Comparison of ENCODE assay signal across 9 cellular contexts in the genomic region with DNA sequence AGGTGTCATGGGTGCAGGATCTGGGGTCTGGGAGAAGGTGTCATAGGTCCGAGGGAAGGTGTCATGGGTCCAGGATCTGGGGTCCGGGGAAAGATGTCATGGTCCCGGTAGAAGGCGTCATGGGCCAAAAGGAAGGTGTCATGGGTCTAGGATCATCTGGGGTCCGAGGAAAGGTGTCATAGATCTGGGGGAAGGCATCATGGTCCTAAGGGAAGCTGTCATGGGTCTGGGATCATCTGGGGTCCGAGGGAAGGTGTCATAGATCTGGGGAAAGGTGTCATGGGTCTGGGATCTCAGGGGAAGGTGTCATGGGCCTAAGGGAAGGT. TPM values are rescaled to one million over a fixed set of nuclear protein-coding genes. Genes with fewer than 3 reads are reported as not detected.
DNase-seq lines count a peak whose midpoint lies in the region; ATAC-seq, FAIRE-seq and TF ChIP-seq lines count a peak whose summit lies in the region.
"Had no signal": no experiment of that assay in that cellular context is flagged by ENCODE, and none has a peak within 500 bp of the region (broad histone marks: within the 10 kb centered on the region; RNA-seq: fewer than 3 reads in every experiment).

No MANE protein-coding gene starts in this region.

- H3K9me3 ChIP-seq in keratinocyte (ENCODE audit: control insufficient read depth, low read depth, low read length), result no peaks in the 10 kb centered on the region
- no peaks in the 10 kb centered on the region for H3K9me3 ChIP-seq in stomach smooth muscle (ENCODE audit: control insufficient read depth in 2 of 2, low read length in 2 of 2)

- no peak for DNase-seq in T-helper 1 cell
- DNase-seq in activated naive CD4-positive, alpha-beta T cell treated with anti-CD3 and anti-CD28 coated beads, Interleukin-2, amount 50 U/mL, for 72 hours (ENCODE audit: low spot score in 2 of 2), result no peak
- DNase-seq in keratinocyte (ENCODE audit: low read depth, low spot score), result no peak
- no peak for DNase-seq in anterior cingulate cortex (lab: John Stamatoyannopoulos, UW)
- DNase-seq in A172 (ENCODE audit: low spot score), result no peak

- H3K4me3 ChIP-seq in keratinocyte (ENCODE audit: control insufficient read depth in 2 of 3, extremely low read depth in 1 of 3, insufficient read depth in 2 of 3, low read depth in 1 of 3, low read length in 3 of 3) (peak overlapping the region; percentile 75 to 85 (median 84)), stomach smooth muscle (ENCODE audit: low read length in 2 of 2) (peak overlapping the region; percentile 80 to 89)

- no peaks in the 10 kb centered on the region for H3K27me3 ChIP-seq in keratinocyte (ENCODE audit: control insufficient read depth, extremely low read depth, insufficient read depth, low read length)
- peaks cover 0 to 2% of the 10 kb centered on the region in 2 donors for H3K27me3 ChIP-seq in stomach smooth muscle (ENCODE audit: control insufficient read depth in 1 of 2, insufficient read depth in 2 of 2, low read length in 2 of 2)

- peak overlapping the region; percentile 97 for H3K4me2 ChIP-seq in keratinocyte (ENCODE audit: control insufficient read depth, extremely low read depth, insufficient read depth, low read depth, low read length)

- H3K4me3 Mint-ChIP-seq in T-helper 1 cell treated with Interleukin-12 subunit alpha and Interleukin-12 subunit beta and Interleukin-4 antibody, amounts not matched to agents 30 μg/mL and 1 μg/mL, for 36 hours, result peak overlapping the region; percentile 88

- peaks cover 12% of the 10 kb centered on the region for H3K9me1 ChIP-seq in keratinocyte (ENCODE audit: control insufficient read depth, extremely low read depth, insufficient read depth, low read length)

- dilution Hi-C loops in keratinocyte (cut with MboI; ENCODE audit: extremely low pct_ligation_motif_present, low sequenced_read_pairs), result no loop called here

- H3K79me2 ChIP-seq in keratinocyte (ENCODE audit: control insufficient read depth, insufficient read depth, low read length), result peaks cover 34% of the 10 kb centered on the region

- H3K4me1 ChIP-seq in keratinocyte (ENCODE audit: control insufficient read depth, extremely low read depth, insufficient read depth, low read length), result peaks cover 52% of the 10 kb centered on the region
- peaks cover 52% of the 10 kb centered on the region for H3K4me1 ChIP-seq in stomach smooth muscle (ENCODE audit: control insufficient read depth, insufficient read depth, low read length)

- peaks cover 23% of the 10 kb centered on the region for H3K4me1 Mint-ChIP-seq in T-helper 1 cell treated with Interleukin-12 subunit alpha and Interleukin-12 subunit beta and Interleukin-4 antibody, amounts not matched to agents 30 μg/mL and 1 μg/mL, for 36 hours (ENCODE audit: low read depth)

- H4K20me1 ChIP-seq in keratinocyte (ENCODE audit: control insufficient read depth, extremely low read depth, insufficient read depth, low read length), result peaks cover 40% of the 10 kb centered on the region

- no peak for FAIRE-seq in keratinocyte (lab: Jason Lieb, UNC)
- FAIRE-seq: TTC549 had no signal

- H3K27me3 Mint-ChIP-seq in T-helper 1 cell treated with Interleukin-12 subunit alpha and Interleukin-12 subunit beta and Interleukin-4 antibody, amounts not matched to agents 30 μg/mL and 1 μg/mL, for 36 hours (ENCODE audit: low read depth), result no peaks in the 10 kb centered on the region

- H3K27ac Mint-ChIP-seq in T-helper 1 cell treated with Interleukin-12 subunit alpha and Interleukin-12 subunit beta and Interleukin-4 antibody, amounts not matched to agents 30 μg/mL and 1 μg/mL, for 36 hours, result peak overlapping the region; percentile 83
- peak overlapping the region; percentile 77 to 90 for H3K27ac Mint-ChIP-seq in activated naive CD4-positive, alpha-beta T cell treated with anti-CD3 and anti-CD28 coated beads, Interleukin-2, amount 50 U/mL, for 72 hours

- H3K9ac ChIP-seq in keratinocyte (ENCODE audit: control insufficient read depth, extremely low read depth, insufficient read depth, low read length) (peak overlapping the region; percentile 80), stomach smooth muscle (ENCODE audit: low read length in 2 of 2) (peak overlapping the region; percentile 76 to 82)

- H3K27ac ChIP-seq in keratinocyte (ENCODE audit: control insufficient read depth, insufficient read depth, low read length), result peak overlapping the region; percentile 36
- H3K27ac ChIP-seq in stomach smooth muscle (ENCODE audit: low read length), result no peak overlapping the region

- no peaks in the 10 kb centered on the region for H3K36me3 ChIP-seq in keratinocyte (ENCODE audit: control insufficient read depth in 2 of 2, extremely low read depth in 1 of 2, insufficient read depth in 2 of 2, low read length in 2 of 2)
- H3K36me3 ChIP-seq in stomach smooth muscle (ENCODE audit: control insufficient read depth in 2 of 2, insufficient read depth in 2 of 2, low read length in 2 of 2), result peaks cover 0 to 5% of the 10 kb centered on the region in 2 donors

- H2AFZ ChIP-seq in keratinocyte (ENCODE audit: control insufficient read depth, low read length), result no peak overlapping the region

- TF ChIP-seq CTCF in keratinocyte (optimal IDR thresholded peaks at IDR 0.05 in 1 of 3, IDR thresholded peaks at IDR 0.05 in 1 of 3, conservative IDR thresholded peaks at IDR 0.05 in 1 of 3; ENCODE audit: extremely low read depth in 1 of 3, insufficient read depth in 2 of 3, low read length in 3 of 3), result no peak

- ATAC-seq in activated naive CD4-positive, alpha-beta T cell treated with anti-CD3 and anti-CD28 coated beads, Interleukin-2, amount 50 U/mL, for 72 hours, result no peak
- no peak for ATAC-seq in HG03280 (IDR thresholded peaks at IDR 0.05; ENCODE audit: unreplicated experiment)

- H3K36me3 Mint-ChIP-seq in T-helper 1 cell treated with Interleukin-12 subunit alpha and Interleukin-12 subunit beta and Interleukin-4 antibody, amounts not matched to agents 30 μg/mL and 1 μg/mL, for 36 hours (ENCODE audit: low read depth), result peaks cover 3% of the 10 kb centered on the region
- H3K36me3 Mint-ChIP-seq in activated naive CD4-positive, alpha-beta T cell treated with anti-CD3 and anti-CD28 coated beads, Interleukin-2, amount 50 U/mL, for 72 hours, result peaks cover 10 to 17% of the 10 kb centered on the region in 2 donors

- H3K9me3 Mint-ChIP-seq in T-helper 1 cell treated with Interleukin-12 subunit alpha and Interleukin-12 subunit beta and Interleukin-4 antibody, amounts not matched to agents 30 μg/mL and 1 μg/mL, for 36 hours, result no peaks in the 10 kb centered on the region
- no peaks in the 10 kb centered on the region for H3K9me3 Mint-ChIP-seq in activated naive CD4-positive, alpha-beta T cell treated with anti-CD3 and anti-CD28 coated beads, Interleukin-2, amount 50 U/mL, for 72 hours

RNA-seq across cellular contexts. Expression of gene RAB40C, which starts 1.0 kb away (rescaled TPM):
- 10 to 100 TPM; 12.1 to 13.0 TPM for total RNA-seq in activated naive CD4-positive, alpha-beta T cell treated with anti-CD3 and anti-CD28 coated beads, Interleukin-2, amount 50 U/mL, for 72 hours
- 4.0 to 12.3 TPM (median 4.2 TPM) in 3 replicates for polyA plus RNA-seq in keratinocyte
- polyA plus RNA-seq in keratinocyte (2011; ENCODE audit: low read depth), result 10.9 TPM
- 3.5 and 6.7 TPM in 2 replicates for polyA plus RNA-seq in keratinocyte (2011; cell fraction: cytosol; rRNA removed)
- polyA plus RNA-seq in keratinocyte (2011; cell fraction: nucleus; rRNA removed), result 9.1 and 12.6 TPM in 2 replicates
- 7.9 and 15.8 TPM in 2 replicates for polyA plus RNA-seq in keratinocyte (2012; ENCODE audit: low replicate concordance)
- 5.0 to 15.4 TPM (median 6.5 TPM) in 3 replicates for polyA minus RNA-seq in keratinocyte
- polyA minus RNA-seq in keratinocyte (2011; cell fraction: cytosol; rRNA and poly(A)+ RNA removed), result 13.2 TPM
- 7.1 and 12.4 TPM in 2 replicates for polyA minus RNA-seq in keratinocyte (2011; cell fraction: nucleus; rRNA and poly(A)+ RNA removed)
- total RNA-seq in A172 (2014; rRNA removed; shearing (Covaris generic)), result 16.8 and 20.2 TPM in 2 replicates

RNA-seq across cellular contexts. Expression of gene PIGQ, which starts 21.1 kb away (rescaled TPM):
- 10 to 100 TPM; 21.9 to 24.2 TPM for total RNA-seq in activated naive CD4-positive, alpha-beta T cell treated with anti-CD3 and anti-CD28 coated beads, Interleukin-2, amount 50 U/mL, for 72 hours
- polyA plus RNA-seq in keratinocyte, result 11.2 to 23.3 TPM (median 16.7 TPM) in 3 replicates
- polyA plus RNA-seq in keratinocyte (2011; ENCODE audit: low read depth), result 4.4 TPM
- 10.5 and 25.0 TPM in 2 replicates for polyA plus RNA-seq in keratinocyte (2011; cell fraction: cytosol; rRNA removed)
- 44.0 and 62.4 TPM in 2 replicates for polyA plus RNA-seq in keratinocyte (2011; cell fraction: nucleus; rRNA removed)
- 13.6 and 22.4 TPM in 2 replicates for polyA plus RNA-seq in keratinocyte (2012; ENCODE audit: low replicate concordance)
- polyA minus RNA-seq in keratinocyte, result 29.9 to 52.5 TPM (median 36.1 TPM) in 3 replicates
- polyA minus RNA-seq in keratinocyte (2011; cell fraction: cytosol; rRNA and poly(A)+ RNA removed), result 43.9 TPM
- polyA minus RNA-seq in keratinocyte (2011; cell fraction: nucleus; rRNA and poly(A)+ RNA removed), result 21.2 and 23.7 TPM in 2 replicates
- total RNA-seq in A172 (2014; rRNA removed; shearing (Covaris generic)), result 76.5 and 77.1 TPM in 2 replicates

RNA-seq across cellular contexts. Expression of gene NHLRC4, which starts 24.0 kb away (rescaled TPM):
- 1 to 10 TPM in 1 of 2 donors, under 1 TPM in 1; 0.59 to 1.8 TPM for total RNA-seq in activated naive CD4-positive, alpha-beta T cell treated with anti-CD3 and anti-CD28 coated beads, Interleukin-2, amount 50 U/mL, for 72 hours
- 0.09 to 0.22 TPM (median 0.10 TPM) in 3 replicates for polyA plus RNA-seq in keratinocyte
- not detected for polyA plus RNA-seq in keratinocyte (2011; ENCODE audit: low read depth)
- polyA plus RNA-seq in keratinocyte (2011; cell fraction: cytosol; rRNA removed), result 0.09 TPM in 1 of 2 replicates, not detected in the other
- 0.11 and 0.24 TPM in 2 replicates for polyA plus RNA-seq in keratinocyte (2011; cell fraction: nucleus; rRNA removed)
- 0.23 TPM in 1 of 2 replicates, not detected in the other for polyA plus RNA-seq in keratinocyte (2012; ENCODE audit: low replicate concordance)
- polyA minus RNA-seq in keratinocyte, result not detected in 3 replicates
- polyA minus RNA-seq in keratinocyte (2011; cell fraction: cytosol; rRNA and poly(A)+ RNA removed), result not detected
- not detected in 2 replicates for polyA minus RNA-seq in keratinocyte (2011; cell fraction: nucleus; rRNA and poly(A)+ RNA removed)
- total RNA-seq in A172 (2014; rRNA removed; shearing (Covaris generic)), result 0.34 TPM in 1 of 2 replicates, not detected in the other

RNA-seq across cellular contexts. Expression of gene PRR35, which starts 30.6 kb away (rescaled TPM):
- not detected for total RNA-seq in activated naive CD4-positive, alpha-beta T cell treated with anti-CD3 and anti-CD28 coated beads, Interleukin-2, amount 50 U/mL, for 72 hours
- not detected in 3 replicates for polyA plus RNA-seq in keratinocyte
- not detected for polyA plus RNA-seq in keratinocyte (2011; ENCODE audit: low read depth)
- not detected in 2 replicates for polyA plus RNA-seq in keratinocyte (2011; cell fraction: cytosol; rRNA removed)
- not detected in 2 replicates for polyA plus RNA-seq in keratinocyte (2011; cell fraction: nucleus; rRNA removed)
- polyA plus RNA-seq in keratinocyte (2012; ENCODE audit: low replicate concordance), result not detected in 2 replicates
- not detected in 3 replicates for polyA minus RNA-seq in keratinocyte
- polyA minus RNA-seq in keratinocyte (2011; cell fraction: cytosol; rRNA and poly(A)+ RNA removed), result not detected
- polyA minus RNA-seq in keratinocyte (2011; cell fraction: nucleus; rRNA and poly(A)+ RNA removed), result not detected in 2 replicates
- total RNA-seq in A172 (2014; rRNA removed; shearing (Covaris generic)), result not detected in 2 replicates

RNA-seq across cellular contexts. Expression of gene WFIKKN1, which starts 39.9 kb away (rescaled TPM):
- under 1 TPM; 0.33 to 0.71 TPM for total RNA-seq in activated naive CD4-positive, alpha-beta T cell treated with anti-CD3 and anti-CD28 coated beads, Interleukin-2, amount 50 U/mL, for 72 hours
- 0.01 to 0.04 TPM in 2 of 3 replicates, not detected in the other for polyA plus RNA-seq in keratinocyte
- 0.12 TPM for polyA plus RNA-seq in keratinocyte (2011; ENCODE audit: low read depth)
- 0.01 and 0.03 TPM in 2 replicates for polyA plus RNA-seq in keratinocyte (2011; cell fraction: cytosol; rRNA removed)
- polyA plus RNA-seq in keratinocyte (2011; cell fraction: nucleus; rRNA removed), result 0.12 and 0.17 TPM in 2 replicates
- 0.03 and 0.47 TPM in 2 replicates for polyA plus RNA-seq in keratinocyte (2012; ENCODE audit: low replicate concordance)
- 0.10 TPM in 1 of 3 replicates, not detected in the others for polyA minus RNA-seq in keratinocyte
- polyA minus RNA-seq in keratinocyte (2011; cell fraction: cytosol; rRNA and poly(A)+ RNA removed), result not detected
- 0.31 and 0.42 TPM in 2 replicates for polyA minus RNA-seq in keratinocyte (2011; cell fraction: nucleus; rRNA and poly(A)+ RNA removed)
- 0.24 TPM in 1 of 2 replicates, not detected in the other for total RNA-seq in A172 (2014; rRNA removed; shearing (Covaris generic))
